21 cellular contexts compared by ENCODE assay signal in genomic region chr15:91017716-91018115, GRCh38.
"Had no signal": no experiment of that assay in that cellular context is flagged by ENCODE, and none has a peak within 500 bp of the region (broad histone marks: within the 10 kb centered on the region; RNA-seq: fewer than 3 reads in every experiment).

No MANE protein-coding gene starts in this region.

- H3K4me3 Mint-ChIP-seq: activated CD4-positive, alpha-beta memory T cell treated with anti-CD3 and anti-CD28 coated beads for 36 hours; activated CD8-positive, alpha-beta memory T cell treated with anti-CD3 and anti-CD28 coated beads, Interleukin-2, amount 10 ng/mL, durations not matched to agents 7 days and 5 days; activated T-cell treated with anti-CD3 and anti-CD28 coated beads, Interleukin-2, amount 50 U/mL, for 4 hours had no signal

- ATAC-seq: activated CD4-positive, CD25-positive, alpha-beta regulatory T cell treated with anti-CD3 and anti-CD28 coated beads, Interleukin-2, amount 50 U/mL, for 24 hours; activated CD8-positive, alpha-beta memory T cell treated with anti-CD3 and anti-CD28 coated beads, Interleukin-2, amount 10 ng/mL, durations not matched to agents 7 days and 5 days; activated T-cell treated with anti-CD3 and anti-CD28 coated beads, Interleukin-2, amount 50 U/mL, for 4 hours; left lung; mucosa of descending colon; naive thymus-derived CD4-positive, alpha-beta T cell; psoas muscle; right lobe of liver had no signal

- H3K4me2 ChIP-seq: smooth muscle cell had no signal

- H3K9me3 Mint-ChIP-seq: activated CD4-positive, alpha-beta memory T cell treated with anti-CD3 and anti-CD28 coated beads for 36 hours; activated T-cell treated with anti-CD3 and anti-CD28 coated beads, Interleukin-2, amount 50 U/mL, for 4 hours had no signal

- DNase-seq: activated CD4-positive, alpha-beta memory T cell treated with anti-CD3 and anti-CD28 coated beads for 36 hours; activated CD8-positive, alpha-beta memory T cell treated with anti-CD3 and anti-CD28 coated beads, Interleukin-2, amount 10 ng/mL, durations not matched to agents 7 days and 5 days; activated effector memory CD4-positive, alpha-beta T cell treated with anti-CD3 and anti-CD28 coated beads, Interleukin-2, amount 50 U/mL, for 16 hours; activated T-cell treated with anti-CD3 and anti-CD28 coated beads, Interleukin-2, amount 50 U/mL, for 4 hours; dorsolateral prefrontal cortex; islet precursor cell; left lung; mammary epithelial cell; mucosa of descending colon; naive thymus-derived CD4-positive, alpha-beta T cell; psoas muscle; right lobe of liver; stimulated activated CD4-positive, alpha-beta T cell treated with anti-CD3 and anti-CD28 coated beads, Interleukin-4, amount 100 ng/mL, for 4 hours; stimulated activated CD8-positive, alpha-beta memory T cell treated with anti-CD3 and anti-CD28 coated beads, Interleukin-4, amount 100 ng/mL, for 48 hours; stomach; SW 1271; T-helper 9 cell; testis had no signal

- H3K9me3 ChIP-seq: left lung, mucosa of descending colon, psoas muscle, right lobe of liver, SJSA1, stomach, testis had no signal

- H3K27me3 ChIP-seq: dorsolateral prefrontal cortex, left lung, right lobe of liver, SJSA1, stomach, testis had no signal

- H3K4me3 ChIP-seq: dorsolateral prefrontal cortex, left lung, mucosa of descending colon, psoas muscle, right lobe of liver, SJSA1, smooth muscle cell, stomach, testis had no signal

- H3K27ac ChIP-seq: dorsolateral prefrontal cortex, left lung, psoas muscle, right lobe of liver, SJSA1, stomach, testis had no signal

- H3K27me3 Mint-ChIP-seq: activated CD4-positive, alpha-beta memory T cell treated with anti-CD3 and anti-CD28 coated beads for 36 hours; activated CD8-positive, alpha-beta memory T cell treated with anti-CD3 and anti-CD28 coated beads, Interleukin-2, amount 10 ng/mL, durations not matched to agents 7 days and 5 days; naive thymus-derived CD4-positive, alpha-beta T cell had no signal
